Comparison of ENCODE assay signal across 8 cellular contexts in genomic region chr10:92690211-92691041, GRCh38. TPM values are rescaled to one million over a fixed set of nuclear protein-coding genes. Genes with fewer than 3 reads are reported as not detected.
DNase-seq lines count a peak whose midpoint lies in the region; ATAC-seq and TF ChIP-seq lines count a peak whose summit lies in the region.

No MANE protein-coding gene starts in this region.

- H2BK15ac ChIP-seq in H9 (ENCODE audit: low read depth, low read length) = no peak overlapping the region

- H3K27ac ChIP-seq in H9 (ENCODE audit: insufficient read length, low read depth, low read length) (no peak overlapping the region), neutrophil (peak overlapping the region; percentile 95), upper lobe of right lung (peak overlapping the region; percentile 89)

- H3K4me3 Mint-ChIP-seq in H9 = peak overlapping the region; percentile 57 to 77
- peak overlapping the region; percentile 51 for H3K4me3 Mint-ChIP-seq in activated T-helper 2 cell treated with anti-CD3 and anti-CD28 coated beads, Interferon-gamma antibody, Interleukin-2, Interleukin-4, amounts not matched to agents 10 μg/mL and 5 μg/mL and 100 μg/mL, durations not matched to agents 14 hours and 24 hours and 36 hours (ENCODE audit: low read depth)

- no peak overlapping the region for H2AFZ ChIP-seq in H9 (ENCODE audit: low read length)

- H3K9me3 ChIP-seq in H9 (ENCODE audit: control insufficient read depth, low read depth, low read length) (no peaks in the 10 kb centered on the region), neutrophil (no peaks in the 10 kb centered on the region), upper lobe of right lung (peaks cover under 1% of the 10 kb centered on the region)

- no peak overlapping the region for H3K18ac ChIP-seq in H9 (ENCODE audit: insufficient read length, low read depth, low read length)

- H3K79me1 ChIP-seq in H9 (ENCODE audit: insufficient read depth, low read depth, low read length, poor library complexity, severe bottlenecking) = no peaks in the 10 kb centered on the region

- H3K36me3 Mint-ChIP-seq in H9 (ENCODE audit: insufficient read depth in 1 of 3, low read depth in 3 of 3) = peaks cover 0 to 5% (median under 1%) of the 10 kb centered on the region in 3 experiments; a peak in 3 of 7 replicates
- H3K36me3 Mint-ChIP-seq in activated T-helper 2 cell treated with anti-CD3 and anti-CD28 coated beads, Interferon-gamma antibody, Interleukin-2, Interleukin-4, amounts not matched to agents 10 μg/mL and 5 μg/mL and 100 μg/mL, durations not matched to agents 14 hours and 24 hours and 36 hours (ENCODE audit: low read depth) = no peaks in the 10 kb centered on the region

- no peak overlapping the region for H3K23ac ChIP-seq in H9 (ENCODE audit: insufficient read length, low read depth, low read length)

- H2AK5ac ChIP-seq in H9 (ENCODE audit: insufficient read length, low read length) = no peak overlapping the region

- H3K27me3 ChIP-seq in H9 (ENCODE audit: insufficient read depth, low read length) (peaks cover 47% of the 10 kb centered on the region), neutrophil (no peaks in the 10 kb centered on the region), upper lobe of right lung (peaks cover 10% of the 10 kb centered on the region)

- H3K79me2 ChIP-seq in H9 (ENCODE audit: insufficient read depth, low read length) = no peaks in the 10 kb centered on the region

- no peak overlapping the region for H3K4ac ChIP-seq in H9 (ENCODE audit: low read depth, low read length)

- no peak overlapping the region for H4K5ac ChIP-seq in H9 (ENCODE audit: insufficient read length, low read depth, low read length)

- intact Hi-C loops in activated T-helper 2 cell treated with anti-CD3 and anti-CD28 coated beads, Interferon-gamma antibody, Interleukin-2, Interleukin-4, amounts not matched to agents 10 μg/mL and 5 μg/mL and 100 μg/mL, durations not matched to agents 14 hours and 24 hours and 36 hours (cut with micrococcal nuclease) = loop anchor here (2.0 to 5.0 kb wide), 3 partner anchors 98 to 376 kb away; partner anchors contain the start of genes EXOC6 and KIF11
- intact Hi-C loops in upper lobe of right lung (cut with DNase I) = no loop called here

- H3K27ac Mint-ChIP-seq in H9 = no peak overlapping the region
- no peak overlapping the region for H3K27ac Mint-ChIP-seq in activated T-helper 2 cell treated with anti-CD3 and anti-CD28 coated beads, Interferon-gamma antibody, Interleukin-2, Interleukin-4, amounts not matched to agents 10 μg/mL and 5 μg/mL and 100 μg/mL, durations not matched to agents 14 hours and 24 hours and 36 hours

- H3K9ac ChIP-seq in H9 (ENCODE audit: extremely low read depth, insufficient read length, low read length) = no peak overlapping the region

- peaks cover 20 to 28% of the 10 kb centered on the region in 2 experiments for H3K4me1 Mint-ChIP-seq in H9
- peaks cover 21% of the 10 kb centered on the region for H3K4me1 Mint-ChIP-seq in activated T-helper 2 cell treated with anti-CD3 and anti-CD28 coated beads, Interferon-gamma antibody, Interleukin-2, Interleukin-4, amounts not matched to agents 10 μg/mL and 5 μg/mL and 100 μg/mL, durations not matched to agents 14 hours and 24 hours and 36 hours (ENCODE audit: low read depth)

- no peak overlapping the region for H2BK12ac ChIP-seq in H9 (ENCODE audit: insufficient read length, low read depth, low read length)

- no peaks in the 10 kb centered on the region; the same call in 1 of the 2 replicates for H3K4me1 ChIP-seq in H9 (ENCODE audit: insufficient read depth, low read length)
- peaks cover 55 to 57% of the 10 kb centered on the region in 2 experiments for H3K4me1 ChIP-seq in neutrophil (ENCODE audit: control insufficient read depth in 1 of 2, insufficient read depth in 1 of 2, low read depth in 1 of 2, low read length in 1 of 2)
- H3K4me1 ChIP-seq in upper lobe of right lung = peaks cover 5% of the 10 kb centered on the region

- H3T11ph ChIP-seq in H9 (ENCODE audit: low read length) = no peak overlapping the region

- peaks cover 92% of the 10 kb centered on the region for H3K27me3 Mint-ChIP-seq in H9 (ENCODE audit: low read depth)
- peaks cover 72% of the 10 kb centered on the region for H3K27me3 Mint-ChIP-seq in activated T-helper 2 cell treated with anti-CD3 and anti-CD28 coated beads, Interferon-gamma antibody, Interleukin-2, Interleukin-4, amounts not matched to agents 10 μg/mL and 5 μg/mL and 100 μg/mL, durations not matched to agents 14 hours and 24 hours and 36 hours (ENCODE audit: low read depth)

- no peak overlapping the region for H4K91ac ChIP-seq in H9 (ENCODE audit: insufficient read length, low read depth, low read length)

- peak; percentile 68 for ATAC-seq in upper lobe of right lung

- no peaks in the 10 kb centered on the region for H4K20me1 ChIP-seq in H9 (ENCODE audit: control insufficient read depth, insufficient read depth, insufficient read length)

- peaks cover 0 to 3% of the 10 kb centered on the region in 2 experiments; a peak in 3 of 5 replicates for H3K9me3 Mint-ChIP-seq in H9
- no peaks in the 10 kb centered on the region for H3K9me3 Mint-ChIP-seq in activated T-helper 2 cell treated with anti-CD3 and anti-CD28 coated beads, Interferon-gamma antibody, Interleukin-2, Interleukin-4, amounts not matched to agents 10 μg/mL and 5 μg/mL and 100 μg/mL, durations not matched to agents 14 hours and 24 hours and 36 hours

- H3K36me3 ChIP-seq in neutrophil = peaks cover 31% of the 10 kb centered on the region
- peaks cover 8% of the 10 kb centered on the region for H3K36me3 ChIP-seq in upper lobe of right lung

- H3K23me2 ChIP-seq in H9 (ENCODE audit: insufficient read length, low read depth, low read length, poor library complexity, severe bottlenecking) = peaks cover 33% of the 10 kb centered on the region

- no peak overlapping the region for H2BK5ac ChIP-seq in H9 (ENCODE audit: insufficient read length, low read length)

- no CpG with 5 or more reads among the region's 77 CpGs for WGBS in H9 (ENCODE audit: extremely low coverage, insufficient read length, low lambda C conversion rate)

- H3K14ac ChIP-seq in H9 (ENCODE audit: insufficient read depth, low read length) = no peak overlapping the region

- H3K4me3 ChIP-seq in AG10803 (ENCODE audit: low read length) = peak overlapping the region; percentile 46
- peak overlapping the region; percentile 85 to 100 for H3K4me3 ChIP-seq in neutrophil (ENCODE audit: low read depth in 1 of 2, low read length in 1 of 2)
- H3K4me3 ChIP-seq in upper lobe of right lung = peak overlapping the region; percentile 70

- no peak overlapping the region for H4K8ac ChIP-seq in H9 (replicated peaks; ENCODE audit: insufficient read length, low read depth, low read length)

- DNase-seq in AG10803 (ENCODE audit: low read depth) (no peak), H9 (peak; percentile 44), OCI-M2 (lab: John Stamatoyannopoulos, UW; ENCODE audit: unreplicated experiment) (peak; percentile 83), foreskin melanocyte (peak; percentile 27), upper lobe of right lung (peak; percentile 87), midbrain (lab: John Stamatoyannopoulos, UW) (no peak)
- DNase-seq in activated T-helper 2 cell treated with anti-CD3 and anti-CD28 coated beads, Interferon-gamma antibody, Interleukin-2, Interleukin-4, amounts not matched to agents 10 μg/mL and 5 μg/mL and 100 μg/mL, durations not matched to agents 14 hours and 24 hours and 36 hours (ENCODE audit: low spot score) = peak; percentile 60

- TF ChIP-seq CTCF in AG10803 (conservative IDR thresholded peaks at IDR 0.05; ENCODE audit: low read length) = no peak
- no peak for TF ChIP-seq CTCF in H9 (conservative IDR thresholded peaks at IDR 0.05)
- TF ChIP-seq CTCF in neutrophil (IDR thresholded peaks at IDR 0.05) = no peak
- no peak for TF ChIP-seq CTCF in upper lobe of right lung (IDR thresholded peaks at IDR 0.05)

- no peak overlapping the region for H3K56ac ChIP-seq in H9 (ENCODE audit: insufficient read length, low read depth, low read length)

- H3K4me2 ChIP-seq in H9 (ENCODE audit: insufficient read depth, insufficient read length, low read length) = peak overlapping the region; percentile 82

- no peak overlapping the region for H2BK120ac ChIP-seq in H9 (ENCODE audit: low read depth, low read length, poor library complexity, severe bottlenecking)

- H2BK20ac ChIP-seq in H9 (ENCODE audit: low read depth, low read length, poor library complexity, severe bottlenecking) = no peak overlapping the region

RNA-seq across cellular contexts. Expression of gene HHEX, which starts 0.7 kb away (rescaled TPM):
- 1.8 and 2.2 TPM in 2 replicates for total RNA-seq in H9 (2021)
- total RNA-seq in activated T-helper 2 cell treated with anti-CD3 and anti-CD28 coated beads, Interferon-gamma antibody, Interleukin-2, Interleukin-4, amounts not matched to agents 10 μg/mL and 5 μg/mL and 100 μg/mL, durations not matched to agents 14 hours and 24 hours and 36 hours = 0.32 and 0.46 TPM in 2 replicates
- total RNA-seq in upper lobe of right lung = 12.2 TPM

Comparison
In these comparisons a context has a peak if more than half of its experiments do, and no peak if none do; other contexts are left out.
1. DNase-seq: peak in H9 (single experiment), OCI-M2 (single experiment), activated T-helper 2 cell treated with anti-CD3 and anti-CD28 coated beads, Interferon-gamma antibody, Interleukin-2, Interleukin-4, amounts not matched to agents 10 μg/mL and 5 μg/mL and 100 μg/mL, durations not matched to agents 14 hours and 24 hours and 36 hours (single experiment), foreskin melanocyte (single experiment) and upper lobe of right lung (single experiment); none in AG10803 (single experiment) and midbrain (single experiment).
2. Peak in every context shown above with its lines, with median percentiles within 50 percentile points of each other: H3K4me3 ChIP-seq.